ENCODE assay signal across 20 cellular contexts in the genomic region with DNA sequence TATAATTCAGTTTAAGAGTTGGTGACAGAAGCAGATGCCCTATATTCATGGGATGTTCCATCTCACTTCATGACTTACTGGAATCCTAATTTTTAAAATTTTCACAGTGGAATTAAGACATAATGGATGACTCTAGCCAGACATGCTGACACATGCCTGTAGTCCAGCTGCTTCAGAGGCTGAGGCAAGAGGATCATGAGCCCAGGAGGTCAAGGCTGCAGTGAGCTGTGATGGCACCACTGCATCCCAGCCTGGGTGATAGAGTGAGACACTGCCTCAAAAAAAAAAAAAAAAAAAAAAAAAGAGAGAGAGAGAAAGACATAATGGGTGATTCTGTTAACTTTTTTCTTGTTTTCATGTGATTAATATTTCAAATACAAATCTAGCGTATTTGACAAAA.
A peak's percentile ranks its signal among the peaks of the same experiment; 100 is the strongest.
DNase-seq lines count a peak whose midpoint lies in the region; ATAC-seq and TF ChIP-seq lines count a peak whose summit lies in the region.
"Had no signal": no experiment of that assay in that cellular context is flagged by ENCODE, and none has a peak within 500 bp of the region (broad histone marks: within the 10 kb centered on the region; RNA-seq: fewer than 3 reads in every experiment).

No MANE protein-coding gene starts in this region.

- H3K27ac Mint-ChIP-seq in activated CD4-positive, alpha-beta T cell treated with anti-CD3 and anti-CD28 coated beads for 36 hours: peak overlapping the region; percentile 42
- H3K27ac Mint-ChIP-seq in naive thymus-derived CD8-positive, alpha-beta T cell: peak overlapping the region in 8 of 10 donors; percentile 18 to 82 (median 56)
- H3K27ac Mint-ChIP-seq: activated naive CD4-positive, alpha-beta T cell treated with anti-CD3 and anti-CD28 coated beads for 36 hours had no signal

- no peaks in the 10 kb centered on the region for H3K9me3 ChIP-seq in tibial artery

- H3K4me3 ChIP-seq in coronary artery (no peak overlapping the region), tibial artery (no peak overlapping the region)
- H3K4me3 ChIP-seq: cardiac muscle cell, GM12878, PC-9 had no signal

- no peak for DNase-seq in activated CD4-positive, alpha-beta T cell treated with anti-CD3 and anti-CD28 coated beads for 36 hours
- DNase-seq in activated CD4-positive, alpha-beta T cell treated with anti-CD3 and anti-CD28 coated beads for 1 hour: no peak
- DNase-seq in coronary artery (ENCODE audit: low spot score): no peak
- DNase-seq in naive thymus-derived CD8-positive, alpha-beta T cell: no peak
- DNase-seq in tibial artery: peak in 1 of 2 donors; percentile 57
- no peak for DNase-seq in activated CD4-positive, alpha-beta T cell treated with anti-CD3 and anti-CD28 coated beads, Interleukin-2, amount 50 U/mL, for 1 hour
- DNase-seq in NCI-H2081 (lab: John Stamatoyannopoulos, UW): no peak
- DNase-seq: activated naive CD4-positive, alpha-beta T cell treated with anti-CD3 and anti-CD28 coated beads for 36 hours; EL; KG1; left colon; NCI-H1417; NCI-H345; PC-9; WERI-Rb-1 had no signal

- CTCF ChIA-PET in activated CD4-positive, alpha-beta T cell treated with anti-CD3 and anti-CD28 coated beads for 36 hours (lab: Charles Lee): interaction anchor here (0.6 to 0.8 kb wide), 2 partner anchors 26 to 167 kb away, joined by 3 read pairs; no protein-coding TSS in a partner anchor

- peaks cover 0 to 50% (median 21%) of the 10 kb centered on the region in 4 donors for H3K4me1 ChIP-seq in tibial artery

- no peak for TF ChIP-seq CTCF in coronary artery (IDR thresholded peaks at IDR 0.05)
- TF ChIP-seq CTCF in tibial artery (IDR thresholded peaks at IDR 0.05): no peak

- H3K4me3 Mint-ChIP-seq in activated CD4-positive, alpha-beta T cell treated with anti-CD3 and anti-CD28 coated beads for 36 hours: no peak overlapping the region
- H3K4me3 Mint-ChIP-seq in naive thymus-derived CD8-positive, alpha-beta T cell: no peak overlapping the region
- H3K4me3 Mint-ChIP-seq: activated naive CD4-positive, alpha-beta T cell treated with anti-CD3 and anti-CD28 coated beads for 36 hours had no signal

- intact Hi-C loops in activated CD4-positive, alpha-beta T cell treated with anti-CD3 and anti-CD28 coated beads for 36 hours (cut with DNase I, micrococcal nuclease): no loop called here
- intact Hi-C loops in tibial artery (cut with DNase I; ENCODE audit: low total_unique reads): no loop called here

- POLR2A ChIA-PET in activated CD4-positive, alpha-beta T cell treated with anti-CD3 and anti-CD28 coated beads for 36 hours (lab: Charles Lee): no interaction called here
- POLR2A ChIA-PET in naive thymus-derived CD8-positive, alpha-beta T cell (lab: Charles Lee): no interaction called here

- H3K9me3 Mint-ChIP-seq in activated CD4-positive, alpha-beta T cell treated with anti-CD3 and anti-CD28 coated beads for 36 hours (ENCODE audit: low read depth): peaks cover 2% of the 10 kb centered on the region
- H3K9me3 Mint-ChIP-seq in naive thymus-derived CD8-positive, alpha-beta T cell: no peaks in the 10 kb centered on the region
- H3K9me3 Mint-ChIP-seq: activated naive CD4-positive, alpha-beta T cell treated with anti-CD3 and anti-CD28 coated beads for 36 hours had no signal

- ATAC-seq in activated CD4-positive, alpha-beta T cell treated with anti-CD3 and anti-CD28 coated beads for 36 hours: no peak
- no peak for ATAC-seq in naive thymus-derived CD8-positive, alpha-beta T cell
- no peak for ATAC-seq in GM19395 (IDR thresholded peaks at IDR 0.05; ENCODE audit: unreplicated experiment)
- ATAC-seq: GM12878, left colon had no signal

- no peaks in the 10 kb centered on the region for H3K27me3 Mint-ChIP-seq in activated CD4-positive, alpha-beta T cell treated with anti-CD3 and anti-CD28 coated beads for 36 hours
- H3K27me3 Mint-ChIP-seq in naive thymus-derived CD8-positive, alpha-beta T cell: no peaks in the 10 kb centered on the region

- H3K27ac ChIP-seq in coronary artery (peak overlapping the region; percentile 29 to 59), tibial artery (peak overlapping the region; percentile 78 to 89)
- H3K27ac ChIP-seq: 22Rv1, epithelial cell of prostate, PC-9, WERI-Rb-1 had no signal

- H3K4me1 Mint-ChIP-seq in activated CD4-positive, alpha-beta T cell treated with anti-CD3 and anti-CD28 coated beads for 36 hours: peaks cover 49% of the 10 kb centered on the region
- H3K4me1 Mint-ChIP-seq in naive thymus-derived CD8-positive, alpha-beta T cell: peaks cover 14 to 29% (median 24%) of the 10 kb centered on the region in 4 donors

- H3K36me3 ChIP-seq in tibial artery: peaks cover 10 to 22% (median 16%) of the 10 kb centered on the region in 3 donors

- no peaks in the 10 kb centered on the region for H3K27me3 ChIP-seq in tibial artery
- H3K27me3 ChIP-seq: cardiac muscle cell had no signal

- H3K36me3 Mint-ChIP-seq in activated CD4-positive, alpha-beta T cell treated with anti-CD3 and anti-CD28 coated beads for 36 hours (ENCODE audit: low read depth): peaks cover 49% of the 10 kb centered on the region
- peaks cover 5 to 79% (median 21%) of the 10 kb centered on the region in 3 donors for H3K36me3 Mint-ChIP-seq in naive thymus-derived CD8-positive, alpha-beta T cell
